In genomic region chr6:28981833-28982475, GRCh38 we compare ENCODE assay signal across 8 cellular contexts. TPM values are rescaled to one million over a fixed set of nuclear protein-coding genes. Genes with fewer than 3 reads are reported as not detected.
DNase-seq lines count a peak whose midpoint lies in the region; ATAC-seq and TF ChIP-seq lines count a peak whose summit lies in the region.

No MANE protein-coding gene starts in this region.

- no peaks in the 10 kb centered on the region for H3K9me2 ChIP-seq in DOHH2 (replicated peaks; ENCODE audit: control insufficient read depth, low read length)

- H3K4me2 ChIP-seq in DOHH2 (ENCODE audit: low read length): peak overlapping the region; percentile 75

- H3F3A ChIP-seq in DOHH2 (ENCODE audit: control insufficient read depth, insufficient read depth): peaks cover 5% of the 10 kb centered on the region; the same call in 1 of the 2 replicates

- H3K79me2 ChIP-seq in DOHH2 (ENCODE audit: control insufficient read depth, low read length): no peaks in the 10 kb centered on the region

- no peaks in the 10 kb centered on the region for H4K20me1 ChIP-seq in DOHH2 (ENCODE audit: control insufficient read depth, insufficient read depth, low read depth, low read length)

- no peaks in the 10 kb centered on the region for H3K9me3 ChIP-seq in DOHH2 (ENCODE audit: control insufficient read depth, insufficient read depth, low read length)

- peak; percentile 81 for DNase-seq in NCI-H1694 treated with DMSO at 0.1 percent for 48 hours (lab: John Stamatoyannopoulos, UW)
- peak; percentile 86 for DNase-seq in T1000 (lab: John Stamatoyannopoulos, UW)
- peak; percentile 89 for DNase-seq in astrocyte of the hippocampus (ENCODE audit: low read depth, low spot score)
- peak; percentile 76 to 89 for DNase-seq in hippocampal formation (lab: John Stamatoyannopoulos, UW)
- DNase-seq in retina: peak; percentile 95
- DNase-seq in mesenteric fat pad (ENCODE audit: low spot score): no peak

- H3K27me3 ChIP-seq in DOHH2 (ENCODE audit: control insufficient read depth, low read length): peaks cover 17% of the 10 kb centered on the region

- peaks cover 22% of the 10 kb centered on the region for H3K4me1 ChIP-seq in DOHH2 (ENCODE audit: control insufficient read depth, low read length)

- TF ChIP-seq CTCF in DOHH2 (IDR thresholded peaks at IDR 0.05; ENCODE audit: low read depth, low read length, poor library complexity, severe bottlenecking): no peak

- H3K27ac ChIP-seq in DOHH2 (ENCODE audit: low read depth, low read length): no peak overlapping the region

- peak; percentile 55 for ATAC-seq in HG02610 (IDR thresholded peaks at IDR 0.05; ENCODE audit: unreplicated experiment)

- peak overlapping the region; percentile 93 for H3K4me3 ChIP-seq in DOHH2 (ENCODE audit: low read length)

- no peaks in the 10 kb centered on the region for H3K36me3 ChIP-seq in DOHH2 (ENCODE audit: control insufficient read depth, low read length)

RNA-seq across cellular contexts. Expression of gene ZNF311, which starts 23.2 kb away (rescaled TPM):
- total RNA-seq in mesenteric fat pad: 0.64 TPM

RNA-seq across cellular contexts. Expression of gene TRIM27, which starts 58.2 kb away (rescaled TPM):
- total RNA-seq in mesenteric fat pad: 39.6 TPM
